In genomic region chr11:75802913-75803820, GRCh38 we compare ENCODE assay signal across 1 cellular context.
A peak's percentile ranks its signal among the peaks of the same experiment; 100 is the strongest.
TF ChIP-seq lines count a peak whose summit lies in the region.

No MANE protein-coding gene starts in this region.

TF ChIP-seq in IMR-90, 13 proteins besides CTCF, POLR2A, EP300 and RAD21:
- no peak for TF ChIP-seq BHLHE40 (IDR thresholded peaks at IDR 0.05; ENCODE audit: low read depth, low read length)
- TF ChIP-seq CEBPB (IDR thresholded peaks at IDR 0.05; ENCODE audit: low read depth, low read length) = no peak
- no peak for TF ChIP-seq MXI1 (IDR thresholded peaks at IDR 0.05; ENCODE audit: borderline replicate concordance, low read depth, low read length)
- TF ChIP-seq MAZ (IDR thresholded peaks at IDR 0.05; ENCODE audit: borderline replicate concordance, low read depth, low read length) = no peak
- no peak for TF ChIP-seq RCOR1 (IDR thresholded peaks at IDR 0.05; ENCODE audit: insufficient replicate concordance, low read length)
- TF ChIP-seq SMC3 (IDR thresholded peaks at IDR 0.05; ENCODE audit: low read depth, low read length) = peak; percentile 93
